ENCODE assay signal across 19 cellular contexts in genomic region chr6:105163186-105163585, GRCh38. TPM values are rescaled to one million over a fixed set of nuclear protein-coding genes. Genes with fewer than 3 reads are reported as not detected.
DNase-seq lines count a peak whose midpoint lies in the region; ATAC-seq, FAIRE-seq and TF ChIP-seq lines count a peak whose summit lies in the region.
"Had no signal": no experiment of that assay in that cellular context is flagged by ENCODE, and none has a peak within 500 bp of the region (broad histone marks: within the 10 kb centered on the region; RNA-seq: fewer than 3 reads in every experiment).

No MANE protein-coding gene starts in this region.

- H3K27ac ChIP-seq in gastrocnemius medialis, result peak overlapping the region; percentile 89 to 93 (median 91)

- H3K27me3 Mint-ChIP-seq in activated T-helper 1 cell treated with anti-CD3 and anti-CD28 coated beads, Interleukin-12 subunit alpha, Interleukin-12 subunit beta, Interleukin-2, Interleukin-4 antibody, amounts not matched to agents 30 ng/mL and 10 ng/mL and 1 ng/mL, durations not matched to agents 14 hours and 24 hours and 36 hours (ENCODE audit: insufficient read depth), result peaks cover 21% of the 10 kb centered on the region
- no peaks in the 10 kb centered on the region for H3K27me3 Mint-ChIP-seq in MCF 10A (ENCODE audit: insufficient read depth, unreplicated experiment)

- H3K4me1 Mint-ChIP-seq in activated T-helper 1 cell treated with anti-CD3 and anti-CD28 coated beads, Interleukin-12 subunit alpha, Interleukin-12 subunit beta, Interleukin-2, Interleukin-4 antibody, amounts not matched to agents 30 ng/mL and 10 ng/mL and 1 ng/mL, durations not matched to agents 14 hours and 24 hours and 36 hours (ENCODE audit: low read depth), result no peaks in the 10 kb centered on the region
- peaks cover 10% of the 10 kb centered on the region for H3K4me1 Mint-ChIP-seq in MCF 10A (ENCODE audit: insufficient read depth, unreplicated experiment)

- POLR2A ChIA-PET in MCF 10A (lab: Yijun Ruan, JAX), result interaction anchor here (0.6 to 2.0 kb wide), 5 partner anchors 12 to 121 kb away, joined by 3 to 9 read pairs (median 3); no protein-coding TSS in a partner anchor

- H3K27ac Mint-ChIP-seq in activated T-helper 1 cell treated with anti-CD3 and anti-CD28 coated beads, Interleukin-12 subunit alpha, Interleukin-12 subunit beta, Interleukin-2, Interleukin-4 antibody, amounts not matched to agents 30 ng/mL and 10 ng/mL and 1 ng/mL, durations not matched to agents 14 hours and 24 hours and 36 hours, result no peak overlapping the region
- H3K27ac Mint-ChIP-seq in MCF 10A (ENCODE audit: low read depth, unreplicated experiment), result no peak overlapping the region

- TF ChIP-seq POLR2A in gastrocnemius medialis (IDR thresholded peaks at IDR 0.05), result no peak

- no peak for ATAC-seq in gastrocnemius medialis
- ATAC-seq: HepG2, Right ventricle myocardium inferior had no signal

- H3K36me3 ChIP-seq in bronchial epithelial cell (ENCODE audit: control insufficient read depth, insufficient read depth, low read length), result no peaks in the 10 kb centered on the region
- peaks cover 0 to 15% of the 10 kb centered on the region in 2 donors for H3K36me3 ChIP-seq in gastrocnemius medialis

- H3K4me3 ChIP-seq in bronchial epithelial cell (ENCODE audit: low read depth, low read length) (no peak overlapping the region), gastrocnemius medialis (peak overlapping the region in 1 of 4 donors; percentile 19)

- H3K9me3 ChIP-seq in gastrocnemius medialis, result no peaks in the 10 kb centered on the region

- peaks cover 71 to 72% of the 10 kb centered on the region in 2 donors for H3K4me1 ChIP-seq in gastrocnemius medialis

- FAIRE-seq in bronchial epithelial cell (lab: Jason Lieb, UNC), result no peak
- FAIRE-seq: G401.6, H54, HepG2, RCC 7860 had no signal

- CTCF ChIA-PET in MCF 10A (lab: Yijun Ruan, JAX), result interaction anchor here (0.6 to 4.1 kb wide), 2 partner anchors 60 to 75 kb away, joined by 5 to 20 read pairs; no protein-coding TSS in a partner anchor

- H3K36me3 Mint-ChIP-seq in activated T-helper 1 cell treated with anti-CD3 and anti-CD28 coated beads, Interleukin-12 subunit alpha, Interleukin-12 subunit beta, Interleukin-2, Interleukin-4 antibody, amounts not matched to agents 30 ng/mL and 10 ng/mL and 1 ng/mL, durations not matched to agents 14 hours and 24 hours and 36 hours (ENCODE audit: low read depth), result no peaks in the 10 kb centered on the region
- no peaks in the 10 kb centered on the region for H3K36me3 Mint-ChIP-seq in MCF 10A (ENCODE audit: insufficient read depth, unreplicated experiment)

- H3K9me3 Mint-ChIP-seq in activated T-helper 1 cell treated with anti-CD3 and anti-CD28 coated beads, Interleukin-12 subunit alpha, Interleukin-12 subunit beta, Interleukin-2, Interleukin-4 antibody, amounts not matched to agents 30 ng/mL and 10 ng/mL and 1 ng/mL, durations not matched to agents 14 hours and 24 hours and 36 hours, result no peaks in the 10 kb centered on the region
- H3K9me3 Mint-ChIP-seq in MCF 10A (ENCODE audit: unreplicated experiment), result no peaks in the 10 kb centered on the region

- DNase-seq in DMS 273 treated with DMSO at 0.1 percent for 48 hours (lab: John Stamatoyannopoulos, UW) (peak; percentile 50), LHCN-M2 (ENCODE audit: low read depth) (peak; percentile 39), bronchial epithelial cell (ENCODE audit: low read depth) (peak; percentile 52), gastrocnemius medialis (no peak), NCI-H345 treated with DMSO at 0.1 percent for 48 hours (lab: John Stamatoyannopoulos, UW; ENCODE audit: unreplicated experiment) (no peak), MCF 10A (ENCODE audit: unreplicated experiment) (no peak)
- DNase-seq in activated T-helper 1 cell treated with anti-CD3 and anti-CD28 coated beads, Interleukin-12 subunit alpha, Interleukin-12 subunit beta, Interleukin-2, Interleukin-4 antibody, amounts not matched to agents 30 ng/mL and 10 ng/mL and 1 ng/mL, durations not matched to agents 14 hours and 24 hours and 36 hours (ENCODE audit: low spot score), result no peak
- DNase-seq: C1 segment of cervical spinal cord; DND-41; KG1; NCI-H1417; NCI-H187; NK-92 treated with Interleukin-12 subunit alpha and Interleukin-12 subunit beta, amount 100 ng/mL, for 24 hours; SW 1271 had no signal

- TF ChIP-seq CTCF in bronchial epithelial cell (IDR thresholded peaks at IDR 0.05; ENCODE audit: insufficient read depth, low read length, severe bottlenecking) (no peak), gastrocnemius medialis (IDR thresholded peaks at IDR 0.05 in 4 of 5, conservative IDR thresholded peaks at IDR 0.05 in 1 of 5) (no peak), MCF 10A (IDR thresholded peaks at IDR 0.05; ENCODE audit: unreplicated experiment) (no peak)

- no peak overlapping the region for H3K4me3 Mint-ChIP-seq in activated T-helper 1 cell treated with anti-CD3 and anti-CD28 coated beads, Interleukin-12 subunit alpha, Interleukin-12 subunit beta, Interleukin-2, Interleukin-4 antibody, amounts not matched to agents 30 ng/mL and 10 ng/mL and 1 ng/mL, durations not matched to agents 14 hours and 24 hours and 36 hours
- no peak overlapping the region for H3K4me3 Mint-ChIP-seq in MCF 10A (ENCODE audit: unreplicated experiment)

- in situ Hi-C loops in gastrocnemius medialis (cut with MboI; ENCODE audit: low sequenced_read_pairs in 4 of 4), result loop anchor here in 1 of 4 donors (10.0 kb wide), 1 partner anchor 162 kb away; no protein-coding TSS in a partner anchor

- no TSS peak for BruUV-seq in MCF 10A (replicated peaks; lab: Mats Ljungman, UMichigan)

- H3K27me3 ChIP-seq in bronchial epithelial cell (ENCODE audit: control insufficient read depth, insufficient read depth, low read length) (no peaks in the 10 kb centered on the region), gastrocnemius medialis (no peaks in the 10 kb centered on the region)

- intact Hi-C loops in gastrocnemius medialis (cut with DNase I; ENCODE audit: low total_unique reads) (loop anchor here (10.0 kb wide), 1 partner anchor 632 kb away; no protein-coding TSS in a partner anchor), MCF 10A (cut with micrococcal nuclease) (loop anchor here (10.0 kb wide), 1 partner anchor 152 kb away; no protein-coding TSS in a partner anchor)
- intact Hi-C loops in activated T-helper 1 cell treated with anti-CD3 and anti-CD28 coated beads, Interleukin-12 subunit alpha, Interleukin-12 subunit beta, Interleukin-2, Interleukin-4 antibody, amounts not matched to agents 30 ng/mL and 10 ng/mL and 1 ng/mL, durations not matched to agents 14 hours and 24 hours and 36 hours (cut with micrococcal nuclease), result no loop called here

RNA-seq across cellular contexts. Expression of gene POPDC3, which starts 16.6 kb away (rescaled TPM):
- total RNA-seq in LHCN-M2 (2014; rRNA removed), result 64.8 and 77.9 TPM in 2 replicates
- polyA plus RNA-seq in LHCN-M2 (2012), result 28.9 TPM
- 1.4 and 5.8 TPM in 2 replicates for total RNA-seq in bronchial epithelial cell
- total RNA-seq in gastrocnemius medialis, result 100 to 1,000 TPM; 105 to 218 (median 179) TPM
- not detected in 2 replicates for total RNA-seq in activated T-helper 1 cell treated with anti-CD3 and anti-CD28 coated beads, Interleukin-12 subunit alpha, Interleukin-12 subunit beta, Interleukin-2, Interleukin-4 antibody, amounts not matched to agents 30 ng/mL and 10 ng/mL and 1 ng/mL, durations not matched to agents 14 hours and 24 hours and 36 hours
- total RNA-seq in MCF 10A (2022), result 7.3 and 7.9 TPM in 2 replicates

Comparison
In these comparisons a context has a peak if more than half of its experiments do, and no peak if none do; other contexts are left out.
1. DNase-seq: peak in DMS 273 treated with DMSO at 0.1 percent for 48 hours (single experiment), LHCN-M2 (single experiment) and bronchial epithelial cell (single experiment); none in gastrocnemius medialis (0 of 2), NCI-H345 treated with DMSO at 0.1 percent for 48 hours (single experiment), activated T-helper 1 cell treated with anti-CD3 and anti-CD28 coated beads, Interleukin-12 subunit alpha, Interleukin-12 subunit beta, Interleukin-2, Interleukin-4 antibody, amounts not matched to agents 30 ng/mL and 10 ng/mL and 1 ng/mL, durations not matched to agents 14 hours and 24 hours and 36 hours (single experiment) and MCF 10A (single experiment).